1 cellular context compared by ENCODE assay signal in genomic region chr16:22360963-22361659, GRCh38.
TF ChIP-seq lines count a peak whose summit lies in the region.

No MANE protein-coding gene starts in this region.

TF ChIP-seq in IMR-90, 13 proteins besides CTCF, POLR2A, EP300 and RAD21:
- no peak for TF ChIP-seq MAZ (IDR thresholded peaks at IDR 0.05; ENCODE audit: borderline replicate concordance, low read depth, low read length)
- no peak for TF ChIP-seq SMC3 (IDR thresholded peaks at IDR 0.05; ENCODE audit: low read depth, low read length)
- no peak for TF ChIP-seq CEBPB (IDR thresholded peaks at IDR 0.05; ENCODE audit: low read depth, low read length)
- TF ChIP-seq ELK1 (IDR thresholded peaks at IDR 0.05; ENCODE audit: borderline replicate concordance, low read depth, low read length): no peak
- no peak for TF ChIP-seq BHLHE40 (IDR thresholded peaks at IDR 0.05; ENCODE audit: low read depth, low read length)
- no peak for TF ChIP-seq MAFK (IDR thresholded peaks at IDR 0.05; ENCODE audit: low read depth, low read length)
TF ChIP-seq in IMR-90: peak in this region for 0.
